8 cellular contexts compared by ENCODE assay signal in the genomic region with DNA sequence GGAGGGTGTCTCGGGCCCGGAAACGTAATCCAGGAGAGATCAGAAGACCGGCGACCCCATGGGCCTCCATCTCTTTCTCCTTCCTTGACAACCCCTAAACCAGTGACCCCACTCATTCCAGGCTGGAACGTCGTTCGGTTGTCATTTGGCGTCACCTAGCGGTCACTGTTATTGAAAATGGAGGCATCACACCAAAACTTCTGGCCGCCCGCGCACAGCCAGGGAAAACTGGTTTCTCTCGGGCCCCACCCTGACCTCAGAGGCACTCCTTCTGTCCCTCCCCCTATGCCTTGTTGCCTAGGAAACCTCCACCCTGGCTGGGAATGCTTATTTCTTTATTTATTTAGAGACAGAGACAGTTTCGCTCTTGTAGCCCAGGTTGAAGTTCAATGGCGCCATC.
DNase-seq lines count a peak whose midpoint lies in the region; ATAC-seq and TF ChIP-seq lines count a peak whose summit lies in the region.
"Not testable (repeated sequence)": the region's sequence is repeated elsewhere in the genome, so short reads cannot be mapped to it uniquely, and the experiment has no call there.

No MANE protein-coding gene starts in this region.

- H3K27ac Mint-ChIP-seq in activated CD8-positive, alpha-beta memory T cell treated with anti-CD3 and anti-CD28 coated beads, Interleukin-2, amount 10 ng/mL, durations not matched to agents 7 days and 5 days = not testable (repeated sequence)

- H3K4me1 Mint-ChIP-seq in activated CD8-positive, alpha-beta memory T cell treated with anti-CD3 and anti-CD28 coated beads, Interleukin-2, amount 10 ng/mL, durations not matched to agents 7 days and 5 days = not testable (repeated sequence)

- peak; percentile 52 for ATAC-seq in GM18498 (IDR thresholded peaks at IDR 0.05; ENCODE audit: unreplicated experiment)
- ATAC-seq in GM19455 (IDR thresholded peaks at IDR 0.05; ENCODE audit: unreplicated experiment) = peak; percentile 64
- ATAC-seq in GM21825 (IDR thresholded peaks at IDR 0.05; ENCODE audit: unreplicated experiment) = peak; percentile 52
- ATAC-seq in HG03039 (IDR thresholded peaks at IDR 0.05; ENCODE audit: unreplicated experiment) = peak; percentile 51
- ATAC-seq in HG03460 (IDR thresholded peaks at IDR 0.05; ENCODE audit: unreplicated experiment) = peak; percentile 67
- ATAC-seq in activated CD8-positive, alpha-beta memory T cell treated with anti-CD3 and anti-CD28 coated beads, Interleukin-2, amount 10 ng/mL, durations not matched to agents 7 days and 5 days = peak; percentile 76
- ATAC-seq in left cardiac atrium = peak; percentile 78 to 88
- peak; percentile 45 to 69 (median 58) for ATAC-seq in psoas muscle

- not testable (repeated sequence) for H3K9me3 ChIP-seq in psoas muscle

- not testable (repeated sequence) for H3K36me3 Mint-ChIP-seq in activated CD8-positive, alpha-beta memory T cell treated with anti-CD3 and anti-CD28 coated beads, Interleukin-2, amount 10 ng/mL, durations not matched to agents 7 days and 5 days

- CTCF ChIA-PET in activated CD8-positive, alpha-beta memory T cell treated with anti-CD3 and anti-CD28 coated beads, Interleukin-2, amount 10 ng/mL, durations not matched to agents 7 days and 5 days (lab: Charles Lee) = not testable (repeated sequence)

- WGBS in psoas muscle, 3 donors = no CpG with 5 or more reads among the region's 16 CpGs

- H3K4me1 ChIP-seq in psoas muscle = not testable (repeated sequence)

- not testable (repeated sequence) for H3K27ac ChIP-seq in psoas muscle

- not testable (repeated sequence) for H3K9me3 Mint-ChIP-seq in activated CD8-positive, alpha-beta memory T cell treated with anti-CD3 and anti-CD28 coated beads, Interleukin-2, amount 10 ng/mL, durations not matched to agents 7 days and 5 days (ENCODE audit: low read depth)

- H3K36me3 ChIP-seq in psoas muscle (ENCODE audit: insufficient read depth in 1 of 2, low read depth in 1 of 2) = not testable (repeated sequence)

- not testable (repeated sequence) for H3K4me3 ChIP-seq in psoas muscle

- TF ChIP-seq CTCF in psoas muscle (IDR thresholded peaks at IDR 0.05) = not testable (repeated sequence)

- H3K27me3 Mint-ChIP-seq in activated CD8-positive, alpha-beta memory T cell treated with anti-CD3 and anti-CD28 coated beads, Interleukin-2, amount 10 ng/mL, durations not matched to agents 7 days and 5 days = not testable (repeated sequence)

- intact Hi-C loops in left cardiac atrium (cut with DNase I); psoas muscle (cut with DNase I): not testable (repeated sequence)

- not testable (repeated sequence) for H3K4me3 Mint-ChIP-seq in activated CD8-positive, alpha-beta memory T cell treated with anti-CD3 and anti-CD28 coated beads, Interleukin-2, amount 10 ng/mL, durations not matched to agents 7 days and 5 days

- not testable (repeated sequence) for DNase-seq in activated CD8-positive, alpha-beta memory T cell treated with anti-CD3 and anti-CD28 coated beads, Interleukin-2, amount 10 ng/mL, durations not matched to agents 7 days and 5 days; left cardiac atrium; psoas muscle

- not testable (repeated sequence) for H3K27me3 ChIP-seq in psoas muscle (ENCODE audit: insufficient read depth in 3 of 3, low read length in 2 of 3)
